ENCODE assay signal across 8 cellular contexts in genomic region chr19:3275583-3276340, GRCh38. TPM values are rescaled to one million over a fixed set of nuclear protein-coding genes. Genes with fewer than 3 reads are reported as not detected.
A peak's percentile ranks its signal among the peaks of the same experiment; 100 is the strongest.
DNase-seq lines count a peak whose midpoint lies in the region; ATAC-seq and TF ChIP-seq lines count a peak whose summit lies in the region.

No MANE protein-coding gene starts in this region.

- no peaks in the 10 kb centered on the region for H3K9me3 ChIP-seq in DOHH2 (ENCODE audit: control insufficient read depth, insufficient read depth, low read length)
- H3K9me3 ChIP-seq in RWPE2 (ENCODE audit: severe bottlenecking), result no peaks in the 10 kb centered on the region
- H3K9me3 ChIP-seq in testis, result no peaks in the 10 kb centered on the region

- TF ChIP-seq POLR2A in testis (IDR thresholded peaks at IDR 0.05), result no peak

- ATAC-seq in RWPE2 (ENCODE audit: low read depth) (peak; percentile 64), HG03520 (IDR thresholded peaks at IDR 0.05; ENCODE audit: unreplicated experiment) (no peak)

- no peaks in the 10 kb centered on the region for H3F3A ChIP-seq in DOHH2 (ENCODE audit: control insufficient read depth, insufficient read depth)

- no peaks in the 10 kb centered on the region for H3K79me2 ChIP-seq in DOHH2 (ENCODE audit: control insufficient read depth, low read length)

- intact Hi-C loops in testis (cut with DNase I; ENCODE audit: low total_unique reads), result no loop called here

- H3K4me1 ChIP-seq in DOHH2 (ENCODE audit: control insufficient read depth, low read length) (peaks cover 20% of the 10 kb centered on the region), RWPE2 (ENCODE audit: insufficient read depth, poor library complexity, severe bottlenecking) (no peaks in the 10 kb centered on the region), testis (no peaks in the 10 kb centered on the region)

- WGBS in testis, 2 donors, result 2 to 5% methylated on average over 11 to 42 of the region's 45 CpGs

- peak; percentile 100 for TF ChIP-seq CTCF in DOHH2 (IDR thresholded peaks at IDR 0.05; ENCODE audit: low read depth, low read length, poor library complexity, severe bottlenecking)
- TF ChIP-seq CTCF in RWPE2 (IDR thresholded peaks at IDR 0.05; ENCODE audit: poor library complexity, severe bottlenecking), result peak; percentile 48
- no peak for TF ChIP-seq CTCF in fibroblast of pulmonary artery (IDR thresholded peaks at IDR 0.05; ENCODE audit: low read length, missing control alignments)
- TF ChIP-seq CTCF in testis (IDR thresholded peaks at IDR 0.05), result peak in 1 of 3 experiments; percentile 27

- peak; percentile 54 for DNase-seq in KG1 (lab: John Stamatoyannopoulos, UW)
- peak; percentile 86 for DNase-seq in RWPE2 (ENCODE audit: low spot score)
- DNase-seq in activated T-helper 1 cell treated with anti-CD3 and anti-CD28 coated beads, Interleukin-2, amount 50 U/mL, for 16 hours (ENCODE audit: low read depth in 1 of 2, low spot score in 1 of 2), result peak; percentile 78 to 87
- peak; percentile 78 for DNase-seq in fibroblast of pulmonary artery (ENCODE audit: low read depth)
- DNase-seq in non-pigmented ciliary epithelial cell (ENCODE audit: low read depth), result peak; percentile 15
- peak; percentile 87 for DNase-seq in testis

- no peaks in the 10 kb centered on the region for H4K20me1 ChIP-seq in DOHH2 (ENCODE audit: control insufficient read depth, insufficient read depth, low read depth, low read length)

- no peaks in the 10 kb centered on the region for H3K9me2 ChIP-seq in DOHH2 (replicated peaks; ENCODE audit: control insufficient read depth, low read length)

- H3K27me3 ChIP-seq in DOHH2 (ENCODE audit: control insufficient read depth, low read length) (no peaks in the 10 kb centered on the region), RWPE2 (ENCODE audit: insufficient read depth, poor library complexity, severe bottlenecking) (peaks cover under 1% of the 10 kb centered on the region), testis (no peaks in the 10 kb centered on the region)

- H3K36me3 ChIP-seq in DOHH2 (ENCODE audit: control insufficient read depth, low read length) (no peaks in the 10 kb centered on the region), RWPE2 (ENCODE audit: low read depth) (no peaks in the 10 kb centered on the region), testis (ENCODE audit: low read depth, missing control alignments) (no peaks in the 10 kb centered on the region)

- H3K27ac ChIP-seq in DOHH2 (ENCODE audit: low read depth, low read length) (peak overlapping the region; percentile 61), RWPE2 (ENCODE audit: poor library complexity, severe bottlenecking) (no peak overlapping the region), testis (no peak overlapping the region)

- peak overlapping the region; percentile 70 for H3K4me3 ChIP-seq in DOHH2 (ENCODE audit: low read length)
- peak overlapping the region; percentile 33 for H3K4me3 ChIP-seq in RWPE2 (ENCODE audit: severe bottlenecking)
- H3K4me3 ChIP-seq in fibroblast of pulmonary artery (replicated peaks; ENCODE audit: low read depth, low read length), result peak overlapping the region; percentile 41
- peak overlapping the region; percentile 37 to 49 for H3K4me3 ChIP-seq in testis

- peak overlapping the region; percentile 74 for H3K4me2 ChIP-seq in DOHH2 (ENCODE audit: low read length)

RNA-seq across cellular contexts. Expression of gene CELF5, which starts 51.3 kb away (rescaled TPM):
- total RNA-seq in testis, result 1 to 10 TPM; 3.1 to 8.7 TPM
- 6.6 TPM for polyA plus RNA-seq in testis (ENCODE audit: insufficient read depth, low read depth, low replicate concordance)

Comparison
In these comparisons a context has a peak if more than half of its experiments do, and no peak if none do; other contexts are left out.
1. DNase-seq: peak in every context shown above with its lines; median percentile 87 in testis; 86 in RWPE2; 82 in activated T-helper 1 cell treated with anti-CD3 and anti-CD28 coated beads, Interleukin-2, amount 50 U/mL, for 16 hours; 78 in fibroblast of pulmonary artery; 54 in KG1; 15 in non-pigmented ciliary epithelial cell.